Comparison of ENCODE assay signal across 8 cellular contexts in genomic region chr7:134317434-134317833, GRCh38. TPM values are rescaled to one million over a fixed set of nuclear protein-coding genes. Genes with fewer than 3 reads are reported as not detected.
DNase-seq lines count a peak whose midpoint lies in the region; ATAC-seq and TF ChIP-seq lines count a peak whose summit lies in the region.

No MANE protein-coding gene starts in this region.

- WGBS in esophagus squamous epithelium, 2 donors, result 69 to 71% methylated on average over 7 of the region's 7 CpGs
- WGBS in prostate gland, result 48% methylated on average over 7 of the region's 7 CpGs

- H3K27me3 ChIP-seq in GM06990 (replicated peaks; ENCODE audit: control insufficient read depth, insufficient read depth, low read length) (no peaks in the 10 kb centered on the region), Panc1 (ENCODE audit: control insufficient read depth, insufficient read depth, low read length) (no peaks in the 10 kb centered on the region), esophagus squamous epithelium (no peaks in the 10 kb centered on the region), prostate gland (replicated peaks; ENCODE audit: insufficient read depth) (no peaks in the 10 kb centered on the region)

- no TSS peak for BruUV-seq in Panc1 (replicated peaks; lab: Mats Ljungman, UMichigan)

- intact Hi-C loops in Panc1 (cut with micrococcal nuclease; ENCODE audit: unreplicated experiment) (no loop called here), esophagus squamous epithelium (cut with DNase I) (no loop called here), prostate gland (cut with DNase I) (loop anchor here (10.0 kb wide), 1 partner anchor 193 kb away; the partner anchor contains the start of gene LRGUK)

- H3K36me3 ChIP-seq in GM06990 (ENCODE audit: control insufficient read depth, insufficient read depth, low read length), result no peaks in the 10 kb centered on the region
- H3K36me3 ChIP-seq in Panc1 (ENCODE audit: control insufficient read depth, insufficient read depth, low read length), result no peaks in the 10 kb centered on the region
- H3K36me3 ChIP-seq in esophagus squamous epithelium, result no peaks in the 10 kb centered on the region
- no peaks in the 10 kb centered on the region for H3K36me3 ChIP-seq in prostate gland

- CTCF ChIA-PET in Panc1 (lab: Charles Lee), result interaction anchor here (0.5 kb wide), 1 partner anchor 168 kb away, joined by 4 read pairs; no protein-coding TSS in a partner anchor

- TF ChIP-seq POLR2A in esophagus squamous epithelium (IDR thresholded peaks at IDR 0.05) (no peak), prostate gland (IDR thresholded peaks at IDR 0.05) (no peak)

- in situ Hi-C loops in Panc1 (cut with HindIII; ENCODE audit: low pct_unique_long_range_greater_than_20kb, low sequenced_read_pairs), result no loop called here

- POLR2A ChIA-PET in Panc1 (lab: Charles Lee), result no interaction called here

- TF ChIP-seq CTCF in GM06990 (IDR thresholded peaks at IDR 0.05; ENCODE audit: insufficient read depth, low read length, poor library complexity, severe bottlenecking), result no peak
- no peak for TF ChIP-seq CTCF in Panc1 (IDR thresholded peaks at IDR 0.05)
- no peak for TF ChIP-seq CTCF in esophagus squamous epithelium (IDR thresholded peaks at IDR 0.05)
- no peak for TF ChIP-seq CTCF in prostate gland (IDR thresholded peaks at IDR 0.05)

- H3K27ac ChIP-seq in Panc1 (ENCODE audit: low read length) (peak overlapping the region; percentile 56; the same call in 1 of the 2 replicates), esophagus squamous epithelium (peak overlapping the region in 3 of 4 donors; percentile 87 to 93 (median 88)), prostate gland (peak overlapping the region; percentile 82 to 87)

- H3K4me1 ChIP-seq in Panc1 (ENCODE audit: control insufficient read depth, insufficient read depth, low read length) (peaks cover 9% of the 10 kb centered on the region), esophagus squamous epithelium (peaks cover 6 to 15% (median 10%) of the 10 kb centered on the region in 3 donors), prostate gland (replicated peaks) (peaks cover 3% of the 10 kb centered on the region)

- no peaks in the 10 kb centered on the region for H3K9me3 ChIP-seq in Panc1 (ENCODE audit: control insufficient read depth, insufficient read depth, low read depth, low read length)
- H3K9me3 ChIP-seq in esophagus squamous epithelium, result no peaks in the 10 kb centered on the region
- H3K9me3 ChIP-seq in prostate gland, result no peaks in the 10 kb centered on the region

- H3K4me3 ChIP-seq in GM06990 (replicated peaks; ENCODE audit: low read depth, low read length), result peak overlapping the region; percentile 40; the same call in 1 of the 2 replicates
- peak overlapping the region; percentile 85 to 88 for H3K4me3 ChIP-seq in Panc1 (ENCODE audit: low read depth in 2 of 2, low read length in 2 of 2)
- H3K4me3 ChIP-seq in esophagus squamous epithelium, result peak overlapping the region; percentile 73 to 99 (median 92)
- H3K4me3 ChIP-seq in prostate gland, result peak overlapping the region; percentile 65 to 86

- no peak for ATAC-seq in Panc1
- no peak for ATAC-seq in HG02852 (IDR thresholded peaks at IDR 0.05; ENCODE audit: unreplicated experiment)

- DNase-seq in GM06990 (ENCODE audit: extremely low read depth, insufficient read length) (no peak), Panc1 (ENCODE audit: low read depth, low spot score) (no peak), esophagus squamous epithelium (lab: John Stamatoyannopoulos, UW) (no peak), prostate gland (ENCODE audit: low spot score) (no peak), globus pallidus (ENCODE audit: low spot score) (no peak), HCEC 1CT (no peak)
- no peak for DNase-seq in activated effector memory CD4-positive, alpha-beta T cell treated with anti-CD3 and anti-CD28 coated beads, Interleukin-2, amount 50 U/mL, for 16 hours

RNA-seq across cellular contexts. Expression of gene SLC35B4, which starts 0.7 kb away (rescaled TPM):
- total RNA-seq in Panc1 (2021; ENCODE audit: unreplicated experiment) (21.6 TPM), esophagus squamous epithelium (1 to 10 TPM; 3.7 to 8.6 (median 7.0) TPM), prostate gland (10 to 100 TPM in 1 of 2 donors, 1 to 10 TPM in 1; 6.4 to 20.6 TPM)
- 13.4 TPM for polyA plus RNA-seq in Panc1 (2012; ENCODE audit: insufficient read length)

Comparison
In these comparisons a context has a peak if more than half of its experiments do, and no peak if none do; other contexts are left out.
1. H3K4me3 ChIP-seq: peak in every context shown above with its lines; median percentile 92 in esophagus squamous epithelium; 86 in Panc1; 76 in prostate gland; 40 in GM06990.